ENCODE assay signal across 8 cellular contexts in the genomic region with DNA sequence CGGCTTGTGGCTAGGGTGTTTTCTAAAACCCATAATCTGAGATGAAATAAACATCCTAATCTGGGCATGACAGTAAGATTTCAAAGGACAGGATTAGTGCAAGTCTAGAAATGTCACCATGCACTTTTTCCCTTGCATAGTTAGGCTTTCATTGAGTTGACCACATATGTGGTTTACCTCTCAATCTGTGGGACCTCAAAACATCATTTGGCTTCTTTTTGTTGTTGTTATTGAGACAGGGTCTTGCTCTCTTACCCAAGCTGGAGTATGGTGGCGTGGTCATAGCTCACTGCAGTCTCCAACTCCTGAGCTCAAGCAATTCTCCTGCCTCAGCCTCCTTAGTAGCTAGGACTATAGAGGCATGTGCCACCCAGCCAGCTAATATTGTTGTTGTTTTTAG.
"Had no signal": no experiment of that assay in that cellular context is flagged by ENCODE, and none has a peak within 500 bp of the region (broad histone marks: within the 10 kb centered on the region; RNA-seq: fewer than 3 reads in every experiment).

No MANE protein-coding gene starts in this region.

- ATAC-seq: GM23338, HepG2, K562 had no signal

- DNase-seq: H9, HCEC 1CT, KG1 had no signal

- H2AFZ ChIP-seq: GM23338 had no signal

- FAIRE-seq: H1, H54, HepG2, K562 had no signal

- H3K4me2 ChIP-seq: GM23338 had no signal

- H3K4me3 ChIP-seq: GM23338, K562 had no signal
